8 cellular contexts compared by ENCODE assay signal in genomic region chr17:62653002-62653830, GRCh38. TPM values are rescaled to one million over a fixed set of nuclear protein-coding genes. Genes with fewer than 3 reads are reported as not detected.
DNase-seq lines count a peak whose midpoint lies in the region; ATAC-seq and TF ChIP-seq lines count a peak whose summit lies in the region.

No MANE protein-coding gene starts in this region.

- no peaks in the 10 kb centered on the region for H3K9me3 ChIP-seq in CD8-positive, alpha-beta memory T cell (ENCODE audit: low read length)
- H3K9me3 ChIP-seq in HUES6 (ENCODE audit: control insufficient read depth, insufficient read depth, low read depth, low read length), result 0 out of 2 replicates have a peak, but pooled peaks cover 2% of the 10 kb centered on the region
- H3K9me3 ChIP-seq in neural progenitor cell (ENCODE audit: low read depth), result no peaks in the 10 kb centered on the region
- H3K9me3 ChIP-seq in thoracic aorta, result no peaks in the 10 kb centered on the region

- H2AFZ ChIP-seq in neural progenitor cell (replicated peaks), result peak overlapping the region; percentile 30

- H3K79me2 ChIP-seq in neural progenitor cell (ENCODE audit: low read depth), result no peaks in the 10 kb centered on the region

- H3F3A ChIP-seq in neural progenitor cell (ENCODE audit: low read depth), result peaks cover 45% of the 10 kb centered on the region

- TF ChIP-seq CTCF in fibroblast of pulmonary artery (IDR thresholded peaks at IDR 0.05; ENCODE audit: low read length, missing control alignments) (no peak), neural progenitor cell (IDR thresholded peaks at IDR 0.05) (no peak), thoracic aorta (IDR thresholded peaks at IDR 0.05) (no peak)

- peak overlapping the region; percentile 89 for H3K4me2 ChIP-seq in neural progenitor cell

- ATAC-seq in GM21423 (IDR thresholded peaks at IDR 0.05; ENCODE audit: unreplicated experiment) (peak; percentile 78), thoracic aorta (ENCODE audit: insufficient number of reproducible peaks, low FRiP score, low read depth) (no peak)
- ATAC-seq in activated T-cell treated with anti-CD3 and anti-CD28 coated beads, Interleukin-2, amount 50 U/mL, for 4 hours, result peak; percentile 95 to 97

- no peak overlapping the region for H3K27ac ChIP-seq in CD8-positive, alpha-beta memory T cell (ENCODE audit: low read depth, low read length)
- H3K27ac ChIP-seq in HUES6 (ENCODE audit: low read depth, low read length) (peak overlapping the region; percentile 84; the same call in 1 of the 2 replicates), neural progenitor cell (peak overlapping the region; percentile 82), thoracic aorta (peak overlapping the region; percentile 65 to 74)

- H4K20me1 ChIP-seq in neural progenitor cell (ENCODE audit: low read depth), result peaks cover 14% of the 10 kb centered on the region

- no peaks in the 10 kb centered on the region for H3K36me3 Mint-ChIP-seq in CD8-positive, alpha-beta memory T cell
- H3K36me3 Mint-ChIP-seq in activated T-cell treated with anti-CD3 and anti-CD28 coated beads, Interleukin-2, amount 50 U/mL, for 4 hours (ENCODE audit: insufficient read depth), result no peaks in the 10 kb centered on the region
- H3K36me3 Mint-ChIP-seq in neural progenitor cell, result peaks cover 7% of the 10 kb centered on the region

- H3K4me1 ChIP-seq in CD8-positive, alpha-beta memory T cell (ENCODE audit: insufficient read depth, low read length), result peaks cover 11% of the 10 kb centered on the region
- H3K4me1 ChIP-seq in HUES6 (ENCODE audit: control insufficient read depth, insufficient read depth, low read length), result peaks cover 26% of the 10 kb centered on the region
- H3K4me1 ChIP-seq in neural progenitor cell, result peaks cover 39% of the 10 kb centered on the region
- H3K4me1 ChIP-seq in thoracic aorta (ENCODE audit: control insufficient read depth in 1 of 2, low read depth in 2 of 2), result peaks cover 17 to 44% of the 10 kb centered on the region in 2 donors

- peak overlapping the region in 6 of 8 donors; percentile 46 to 77 (median 63) for H3K27ac Mint-ChIP-seq in CD8-positive, alpha-beta memory T cell
- H3K27ac Mint-ChIP-seq in neural progenitor cell, result peak overlapping the region; percentile 78

- peaks cover 17 to 28% (median 23%) of the 10 kb centered on the region in 3 donors for H3K4me1 Mint-ChIP-seq in CD8-positive, alpha-beta memory T cell
- peaks cover 23% of the 10 kb centered on the region for H3K4me1 Mint-ChIP-seq in activated T-cell treated with anti-CD3 and anti-CD28 coated beads, Interleukin-2, amount 50 U/mL, for 4 hours (ENCODE audit: low read depth)
- peaks cover 65% of the 10 kb centered on the region for H3K4me1 Mint-ChIP-seq in neural progenitor cell

- no peaks in the 10 kb centered on the region for H3K27me3 ChIP-seq in CD8-positive, alpha-beta memory T cell (ENCODE audit: insufficient read depth, low read length, poor library complexity, severe bottlenecking)
- H3K27me3 ChIP-seq in HUES6 (ENCODE audit: control insufficient read depth, insufficient read depth, low read length) (no peaks in the 10 kb centered on the region; the same call in 1 of the 2 replicates), neural progenitor cell (peaks cover 11% of the 10 kb centered on the region), thoracic aorta (replicated peaks; ENCODE audit: insufficient read depth) (no peaks in the 10 kb centered on the region)

- POLR2A ChIA-PET in CD8-positive, alpha-beta memory T cell (lab: Charles Lee), result interaction anchor here (0.6 kb wide), 1 partner anchor 25 kb away, joined by 3 read pairs; no protein-coding TSS in a partner anchor

- H3K9me3 Mint-ChIP-seq in CD8-positive, alpha-beta memory T cell, result peaks cover 0 to 2% (median 0%) of the 10 kb centered on the region in 5 donors
- H3K9me3 Mint-ChIP-seq in activated T-cell treated with anti-CD3 and anti-CD28 coated beads, Interleukin-2, amount 50 U/mL, for 4 hours, result no peaks in the 10 kb centered on the region
- peaks cover 3% of the 10 kb centered on the region for H3K9me3 Mint-ChIP-seq in neural progenitor cell

- peak; percentile 35 to 58 (median 45) for DNase-seq in CD8-positive, alpha-beta memory T cell
- DNase-seq in OCI-M1 (lab: John Stamatoyannopoulos, UW) (peak; percentile 84), fibroblast of pulmonary artery (ENCODE audit: low read depth) (peak; percentile 49), neural progenitor cell (ENCODE audit: low spot score) (peak; percentile 95), thoracic aorta (ENCODE audit: low spot score) (peak; percentile 29)
- DNase-seq in activated T-cell treated with anti-CD3 and anti-CD28 coated beads, Interleukin-2, amount 50 U/mL, for 4 hours, result peak; percentile 77

- no peaks in the 10 kb centered on the region for H3K36me3 ChIP-seq in CD8-positive, alpha-beta memory T cell (ENCODE audit: insufficient read depth, low read length)
- H3K36me3 ChIP-seq in HUES6 (ENCODE audit: control insufficient read depth, insufficient read depth, low read length), result no peaks in the 10 kb centered on the region
- H3K36me3 ChIP-seq in neural progenitor cell, result no peaks in the 10 kb centered on the region
- H3K36me3 ChIP-seq in thoracic aorta, result no peaks in the 10 kb centered on the region

- peak overlapping the region; percentile 60 for H3K4me3 ChIP-seq in CD8-positive, alpha-beta memory T cell (ENCODE audit: low read length)
- peak overlapping the region; percentile 79 for H3K4me3 ChIP-seq in HUES6 (ENCODE audit: low read depth, low read length)
- H3K4me3 ChIP-seq in fibroblast of pulmonary artery (replicated peaks; ENCODE audit: low read depth, low read length), result peak overlapping the region; percentile 44
- peak overlapping the region; percentile 53 for H3K4me3 ChIP-seq in neural progenitor cell
- H3K4me3 ChIP-seq in thoracic aorta, result peak overlapping the region; percentile 82

- CTCF ChIA-PET in CD8-positive, alpha-beta memory T cell (lab: Charles Lee), result no interaction called here

- H3K9ac ChIP-seq in HUES6 (ENCODE audit: low read length), result peak overlapping the region; percentile 78
- no peak overlapping the region for H3K9ac ChIP-seq in neural progenitor cell

- peaks cover 23 to 25% of the 10 kb centered on the region in 2 donors for H3K27me3 Mint-ChIP-seq in CD8-positive, alpha-beta memory T cell
- peaks cover 10% of the 10 kb centered on the region for H3K27me3 Mint-ChIP-seq in activated T-cell treated with anti-CD3 and anti-CD28 coated beads, Interleukin-2, amount 50 U/mL, for 4 hours (ENCODE audit: low read depth)
- H3K27me3 Mint-ChIP-seq in neural progenitor cell (ENCODE audit: insufficient read depth, low read depth), result peaks cover 2% of the 10 kb centered on the region

- peak overlapping the region; percentile 64 to 93 (median 83) for H3K4me3 Mint-ChIP-seq in CD8-positive, alpha-beta memory T cell
- H3K4me3 Mint-ChIP-seq in activated T-cell treated with anti-CD3 and anti-CD28 coated beads, Interleukin-2, amount 50 U/mL, for 4 hours, result peak overlapping the region; percentile 78
- H3K4me3 Mint-ChIP-seq in neural progenitor cell, result peak overlapping the region; percentile 80

RNA-seq across cellular contexts. Expression of gene MRC2, which starts 25.7 kb away (rescaled TPM):
- 10 to 100 TPM; 10.0 to 10.2 TPM for total RNA-seq in CD8-positive, alpha-beta memory T cell
- polyA plus RNA-seq in CD8-positive, alpha-beta memory T cell, result 0.08 TPM
- 1 to 10 TPM; 3.4 to 6.2 (median 3.8) TPM for total RNA-seq in activated T-cell treated with anti-CD3 and anti-CD28 coated beads, Interleukin-2, amount 50 U/mL, for 4 hours
- total RNA-seq in neural progenitor cell (ENCODE audit: low replicate concordance) (24.6 and 88.2 TPM in 2 replicates), thoracic aorta (100 to 1,000 TPM; 184 to 242 TPM)

Comparison
In these comparisons a context has a peak if more than half of its experiments do, and no peak if none do; other contexts are left out.
1. DNase-seq: peak in every context shown above with its lines; median percentile 95 in neural progenitor cell; 84 in OCI-M1; 77 in activated T-cell treated with anti-CD3 and anti-CD28 coated beads, Interleukin-2, amount 50 U/mL, for 4 hours; 49 in fibroblast of pulmonary artery; 45 in CD8-positive, alpha-beta memory T cell; 29 in thoracic aorta.